24 cellular contexts compared by ENCODE assay signal in the genomic region with DNA sequence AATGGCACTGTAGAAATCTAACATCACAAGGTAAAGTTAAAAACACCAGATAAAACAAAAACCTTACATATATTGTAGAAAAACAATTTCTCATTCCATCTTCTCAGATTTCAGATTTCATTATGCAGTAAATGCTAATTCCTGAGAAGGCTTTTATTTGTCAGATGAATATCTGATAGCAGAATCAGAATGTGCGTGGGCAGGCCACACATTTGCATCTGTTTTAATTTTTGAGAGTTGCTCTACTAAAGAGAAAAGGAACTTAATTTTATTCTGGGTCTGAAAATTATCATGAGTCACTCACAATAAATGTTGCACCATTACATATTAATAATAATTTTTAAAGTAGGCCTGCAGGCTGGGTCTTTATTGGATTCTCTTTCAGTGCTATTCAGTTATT.
"Had no signal": no experiment of that assay in that cellular context is flagged by ENCODE, and none has a peak within 500 bp of the region (broad histone marks: within the 10 kb centered on the region; RNA-seq: fewer than 3 reads in every experiment).

No MANE protein-coding gene starts in this region.

- H3K36me3 ChIP-seq: neutrophil, pancreas, prostate gland, right lobe of liver, sigmoid colon, stomach, thoracic aorta, thyroid gland, tibial nerve, upper lobe of left lung, vagina had no signal

- ATAC-seq: natural killer cell treated with Interleukin-12 subunit alpha and Interleukin-12 subunit beta and Interleukin-15 and Interleukin-18, amount 100 ng/mL, for 72 hours; pancreas; right cardiac atrium; right lobe of liver; stimulated activated effector memory CD8-positive, alpha-beta T cell treated with anti-CD3 and anti-CD28 coated beads, Interleukin-12 subunit alpha, Interleukin-12 subunit beta, amount 100 ng/mL, for 72 hours; stimulated activated naive B cell treated with anti-CD40 and anti-IgM and Interleukin-4, amounts not matched to agents 10 μg/mL and 1 μg/mL and 100 μg/mL, for 72 hours had no signal

- H3K27me3 ChIP-seq: neutrophil, pancreas, right lobe of liver, sigmoid colon, stomach, thyroid gland, tibial nerve, upper lobe of left lung, vagina had no signal

- FAIRE-seq: pancreas, small intestine, urothelium cell line had no signal

- H3K4me3 ChIP-seq: pancreas, prostate gland, right lobe of liver, sigmoid colon, stomach, thoracic aorta, thyroid gland, tibial nerve, upper lobe of left lung, vagina had no signal

- DNase-seq: nephron progenitor cell; pancreas; right cardiac atrium; right lobe of liver; sigmoid colon; small intestine; stimulated activated CD4-positive, alpha-beta T cell treated with anti-CD3 and anti-CD28 coated beads, Interleukin-15, amount 100 ng/mL, for 24 hours; stimulated activated CD4-positive, alpha-beta T cell treated with anti-CD3 and anti-CD28 coated beads, Interleukin-2, amount 100 ng/mL, for 24 hours; stimulated activated CD4-positive, alpha-beta T cell treated with anti-CD3 and anti-CD28 coated beads, Interleukin-2, amount 100 ng/mL, for 48 hours; stimulated activated CD4-positive, alpha-beta T cell treated with anti-CD3 and anti-CD28 coated beads, Interleukin-4, amount 100 ng/mL, for 24 hours; stimulated activated naive B cell treated with anti-CD40 and anti-IgM and Interleukin-4, amounts not matched to agents 10 μg/mL and 1 μg/mL and 100 μg/mL, for 72 hours; stimulated activated naive CD4-positive, alpha-beta T cell treated with Interleukin-2 at 50 U/mL for 16 hours; stomach; thyroid gland; trophoblast cell; upper lobe of left lung had no signal

- H3K4me1 ChIP-seq: pancreas, prostate gland, right lobe of liver, sigmoid colon, thyroid gland, tibial nerve, upper lobe of left lung, vagina had no signal

- H3K27ac ChIP-seq: neutrophil, pancreas, prostate gland, right lobe of liver, sigmoid colon, stomach, thoracic aorta, thyroid gland, tibial nerve, upper lobe of left lung, vagina had no signal

- H3K9me3 ChIP-seq: neutrophil, pancreas, prostate gland, right lobe of liver, sigmoid colon, stomach, thoracic aorta, thyroid gland, tibial nerve, upper lobe of left lung, vagina had no signal
